12 cellular contexts compared by ENCODE assay signal in the genomic region with DNA sequence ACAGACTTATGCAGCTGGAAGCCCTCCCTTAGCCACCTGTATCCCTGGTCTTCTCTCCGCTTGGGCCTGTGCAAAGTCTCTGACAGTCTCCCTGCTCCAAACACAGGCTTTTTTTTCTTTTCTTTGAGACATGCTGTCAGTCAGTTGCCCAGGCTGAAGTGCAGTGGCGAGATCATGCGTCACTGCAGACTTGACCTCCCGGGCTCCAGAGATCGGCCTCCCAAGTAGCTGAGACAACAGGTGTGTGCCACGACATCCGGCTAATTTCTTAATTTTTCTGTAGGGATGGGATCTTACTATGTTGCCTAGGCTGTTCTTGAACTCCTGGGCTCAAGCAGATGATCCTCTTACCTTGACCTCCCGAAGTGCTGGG. TPM values are rescaled to one million over a fixed set of nuclear protein-coding genes. Genes with fewer than 3 reads are reported as not detected.
DNase-seq lines count a peak whose midpoint lies in the region; ATAC-seq and TF ChIP-seq lines count a peak whose summit lies in the region.
"Had no signal": no experiment of that assay in that cellular context is flagged by ENCODE, and none has a peak within 500 bp of the region (broad histone marks: within the 10 kb centered on the region; RNA-seq: fewer than 3 reads in every experiment).

No MANE protein-coding gene starts in this region.

- peaks cover 13% of the 10 kb centered on the region for H3K79me2 ChIP-seq in OCI-LY3 (ENCODE audit: low read length)

- peaks cover 29% of the 10 kb centered on the region for H3K36me3 Mint-ChIP-seq in activated CD4-positive, alpha-beta T cell treated with anti-CD3 and anti-CD28 coated beads, Interleukin-2, amount 10 ng/mL, durations not matched to agents 24 days and 14 days (ENCODE audit: low read depth)
- peaks cover 37% of the 10 kb centered on the region for H3K36me3 Mint-ChIP-seq in effector memory CD8-positive, alpha-beta T cell (ENCODE audit: insufficient read depth)

- H3K27me3 ChIP-seq in OCI-LY3 (ENCODE audit: low read depth, low read length) = no peaks in the 10 kb centered on the region
- H3K27me3 ChIP-seq in spleen (replicated peaks in 1 of 7) = no peaks in the 10 kb centered on the region
- H3K27me3 ChIP-seq: SJSA1 had no signal

- H3K27ac ChIP-seq in OCI-LY3 (ENCODE audit: low read length) (no peak overlapping the region), spleen (peak overlapping the region in 4 of 8 donors; percentile 38 to 99 (median 96))
- H3K27ac ChIP-seq: SJSA1 had no signal

- peaks cover 3% of the 10 kb centered on the region for H3K27me3 Mint-ChIP-seq in activated CD4-positive, alpha-beta T cell treated with anti-CD3 and anti-CD28 coated beads, Interleukin-2, amount 10 ng/mL, durations not matched to agents 24 days and 14 days
- H3K27me3 Mint-ChIP-seq in effector memory CD8-positive, alpha-beta T cell = no peaks in the 10 kb centered on the region
- H3K27me3 Mint-ChIP-seq: central memory CD8-positive, alpha-beta T cell had no signal

- peaks cover 31% of the 10 kb centered on the region for H3K4me1 Mint-ChIP-seq in activated CD4-positive, alpha-beta T cell treated with anti-CD3 and anti-CD28 coated beads, Interleukin-2, amount 10 ng/mL, durations not matched to agents 24 days and 14 days
- peaks cover 24 to 25% of the 10 kb centered on the region in 2 donors for H3K4me1 Mint-ChIP-seq in effector memory CD8-positive, alpha-beta T cell (ENCODE audit: low read depth in 2 of 2)

- no peak overlapping the region for H3K9ac ChIP-seq in OCI-LY3 (ENCODE audit: low read length)

- peak overlapping the region; percentile 99 for H3K27ac Mint-ChIP-seq in activated CD4-positive, alpha-beta T cell treated with anti-CD3 and anti-CD28 coated beads, Interleukin-2, amount 10 ng/mL, durations not matched to agents 24 days and 14 days
- peak overlapping the region in 1 of 2 donors; percentile 98 for H3K27ac Mint-ChIP-seq in effector memory CD8-positive, alpha-beta T cell

- peaks cover 4% of the 10 kb centered on the region for H3K9me3 Mint-ChIP-seq in activated CD4-positive, alpha-beta T cell treated with anti-CD3 and anti-CD28 coated beads, Interleukin-2, amount 10 ng/mL, durations not matched to agents 24 days and 14 days
- no peaks in the 10 kb centered on the region for H3K9me3 Mint-ChIP-seq in effector memory CD8-positive, alpha-beta T cell
- H3K9me3 Mint-ChIP-seq: central memory CD8-positive, alpha-beta T cell had no signal

- no peak for TF ChIP-seq POLR2A in spleen (IDR thresholded peaks at IDR 0.05)

- H3K36me3 ChIP-seq in OCI-LY3 (replicated peaks; ENCODE audit: low read depth, low read length) (peaks cover 23% of the 10 kb centered on the region), spleen (peaks cover 0 to 47% (median 20%) of the 10 kb centered on the region in 6 donors)

- no peak overlapping the region for H2AFZ ChIP-seq in OCI-LY3 (ENCODE audit: low read depth, low read length)
- H2AFZ ChIP-seq: GM23248 had no signal

- H3K9me3 ChIP-seq in OCI-LY3 (ENCODE audit: insufficient read depth, low read length) = no peaks in the 10 kb centered on the region
- no peaks in the 10 kb centered on the region for H3K9me3 ChIP-seq in spleen
- H3K9me3 ChIP-seq: psoas muscle, SJSA1 had no signal

- no peaks in the 10 kb centered on the region for H4K20me1 ChIP-seq in OCI-LY3 (ENCODE audit: insufficient read depth, low read length)

- no peak for ATAC-seq in effector memory CD8-positive, alpha-beta T cell (replicated peaks)
- no peak for ATAC-seq in GM18498 (IDR thresholded peaks at IDR 0.05; ENCODE audit: unreplicated experiment)
- ATAC-seq: psoas muscle had no signal

- peak overlapping the region; percentile 78 for H3K4me2 ChIP-seq in OCI-LY3 (ENCODE audit: low read length)

- TF ChIP-seq CTCF in OCI-LY3 (IDR thresholded peaks at IDR 0.05; ENCODE audit: low read depth, low read length) = no peak
- TF ChIP-seq CTCF in spleen (IDR thresholded peaks at IDR 0.05 in 8 of 11, conservative IDR thresholded peaks at IDR 0.05 in 3 of 11) = no peak

- WGBS in spleen, 5 donors = 89 to 98% (median 94%) methylated on average over 8 of the region's 8 CpGs

- H3K4me1 ChIP-seq in OCI-LY3 (ENCODE audit: low read length) (peaks cover 17% of the 10 kb centered on the region), spleen (peaks cover 10 to 48% (median 33%) of the 10 kb centered on the region in 6 donors)

- H3K4me3 ChIP-seq in OCI-LY3 (ENCODE audit: low read length) = peak overlapping the region; percentile 92; the same call in 1 of the 2 replicates
- peak overlapping the region in 1 of 8 donors; percentile 87 for H3K4me3 ChIP-seq in spleen

- no peak for DNase-seq in activated CD4-positive, alpha-beta T cell treated with anti-CD3 and anti-CD28 coated beads, Interleukin-2, amount 10 ng/mL, durations not matched to agents 24 days and 14 days
- no peak for DNase-seq in activated CD4-positive, alpha-beta T cell treated with anti-CD3 and anti-CD28 coated beads for 1 hour
- peak in 2 of 3 experiments; percentile 0 for DNase-seq in effector memory CD8-positive, alpha-beta T cell
- DNase-seq in spleen (peak; percentile 73), 8988T (no peak), GOT3 (lab: John Stamatoyannopoulos, UW) (no peak)
- DNase-seq: GM23248 had no signal

- peak overlapping the region; percentile 95 for H3K4me3 Mint-ChIP-seq in activated CD4-positive, alpha-beta T cell treated with anti-CD3 and anti-CD28 coated beads, Interleukin-2, amount 10 ng/mL, durations not matched to agents 24 days and 14 days
- peak overlapping the region; percentile 90 to 91 for H3K4me3 Mint-ChIP-seq in effector memory CD8-positive, alpha-beta T cell

- intact Hi-C loops in activated CD4-positive, alpha-beta T cell treated with anti-CD3 and anti-CD28 coated beads, Interleukin-2, amount 10 ng/mL, durations not matched to agents 24 days and 14 days (cut with micrococcal nuclease) = no loop called here
- intact Hi-C loops in spleen (cut with DNase I; ENCODE audit: low total_unique reads) = no loop called here

RNA-seq across cellular contexts. Expression of a gene that starts 1.6 kb away (rescaled TPM):
- 21.6 and 23.7 TPM in 2 replicates for total RNA-seq in activated CD4-positive, alpha-beta T cell treated with anti-CD3 and anti-CD28 coated beads, Interleukin-2, amount 10 ng/mL, durations not matched to agents 24 days and 14 days
- 10 to 100 TPM; 27.7 to 41.6 (median 35.7) TPM for total RNA-seq in spleen
- polyA plus RNA-seq in spleen = 10 to 100 TPM; 13.2 to 23.0 (median 20.6) TPM

RNA-seq across cellular contexts. Expression of a gene that starts 13.2 kb away (rescaled TPM):
- total RNA-seq in activated CD4-positive, alpha-beta T cell treated with anti-CD3 and anti-CD28 coated beads, Interleukin-2, amount 10 ng/mL, durations not matched to agents 24 days and 14 days = 161 and 175 TPM in 2 replicates
- 10 to 100 TPM; 19.1 to 66.9 (median 44.0) TPM for total RNA-seq in spleen
- polyA plus RNA-seq in spleen = 10 to 100 TPM; 33.2 to 47.3 (median 36.9) TPM

RNA-seq across cellular contexts. Expression of a gene that starts 16.7 kb away (rescaled TPM):
- total RNA-seq in activated CD4-positive, alpha-beta T cell treated with anti-CD3 and anti-CD28 coated beads, Interleukin-2, amount 10 ng/mL, durations not matched to agents 24 days and 14 days = 108 and 114 TPM in 2 replicates
- 100 to 1,000 TPM in 3 of 7 donors, 10 to 100 TPM in 4; 79.9 to 115 (median 89.9) TPM for total RNA-seq in spleen
- polyA plus RNA-seq in spleen = 100 to 1,000 TPM; 112 to 124 (median 121) TPM

RNA-seq across cellular contexts. Expression of a gene that starts 27.7 kb away (rescaled TPM):
- 689 and 698 TPM in 2 replicates for total RNA-seq in activated CD4-positive, alpha-beta T cell treated with anti-CD3 and anti-CD28 coated beads, Interleukin-2, amount 10 ng/mL, durations not matched to agents 24 days and 14 days
- 100 to 1,000 TPM; 216 to 294 (median 232) TPM for total RNA-seq in spleen
- polyA plus RNA-seq in spleen = 100 to 1,000 TPM; 181 to 233 (median 183) TPM

RNA-seq across cellular contexts. Expression of a gene that starts 52.0 kb away (rescaled TPM):
- total RNA-seq in activated CD4-positive, alpha-beta T cell treated with anti-CD3 and anti-CD28 coated beads, Interleukin-2, amount 10 ng/mL, durations not matched to agents 24 days and 14 days = 16.8 and 17.5 TPM in 2 replicates
- 10 to 100 TPM; 11.1 to 16.0 (median 13.0) TPM for total RNA-seq in spleen
- polyA plus RNA-seq in spleen = 1 to 10 TPM; 4.0 to 8.8 (median 4.4) TPM

Comparison
In these comparisons a context has a peak if more than half of its experiments do, and no peak if none do; other contexts are left out.
1. DNase-seq: peak in effector memory CD8-positive, alpha-beta T cell (2 of 3) and spleen (single experiment); none in activated CD4-positive, alpha-beta T cell treated with anti-CD3 and anti-CD28 coated beads, Interleukin-2, amount 10 ng/mL, durations not matched to agents 24 days and 14 days (single experiment), activated CD4-positive, alpha-beta T cell treated with anti-CD3 and anti-CD28 coated beads for 1 hour (single experiment), 8988T (single experiment) and GOT3 (single experiment).